Comparison of ENCODE assay signal across 9 cellular contexts in the genomic region with DNA sequence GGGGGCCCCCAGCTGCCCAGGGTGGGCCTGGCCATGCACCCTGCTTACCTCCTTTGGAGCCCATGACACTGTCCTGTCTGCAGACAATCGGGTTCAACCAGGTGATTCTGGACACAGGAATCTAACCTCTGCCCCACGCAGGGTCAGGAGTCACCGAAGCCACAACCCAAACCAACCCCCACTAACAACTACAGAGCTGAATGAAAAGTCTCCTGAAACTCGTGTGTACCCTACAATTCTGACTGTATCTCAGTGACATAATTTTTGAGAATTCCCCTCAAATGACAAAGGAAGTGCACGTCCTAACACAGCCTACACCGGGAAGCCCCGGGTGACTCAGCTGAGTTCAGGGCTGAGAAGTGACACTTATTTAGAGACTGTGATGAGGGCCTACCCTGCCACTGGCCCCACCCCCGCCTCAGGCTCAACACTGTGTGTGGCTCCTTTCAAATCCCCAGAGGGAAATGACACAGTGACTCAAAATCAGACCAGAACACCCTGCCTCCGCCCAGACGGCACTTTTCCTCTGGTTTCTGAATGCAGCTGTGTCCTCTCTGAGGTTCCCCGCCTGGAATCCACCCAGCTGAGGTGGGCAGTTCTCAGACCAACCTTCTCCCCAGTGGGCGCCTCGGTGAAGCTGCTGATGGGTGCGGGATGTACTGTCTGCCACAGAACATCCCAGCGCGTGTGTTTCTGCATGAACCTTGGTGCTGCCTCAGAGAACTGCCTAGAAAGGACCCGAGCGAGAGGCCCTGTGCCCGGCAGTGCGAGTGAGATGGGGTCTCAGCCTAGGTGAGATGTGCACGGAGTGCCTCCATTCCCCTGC. TPM values are rescaled to one million over a fixed set of nuclear protein-coding genes. Genes with fewer than 3 reads are reported as not detected.
DNase-seq lines count a peak whose midpoint lies in the region; ATAC-seq and TF ChIP-seq lines count a peak whose summit lies in the region.
"Had no signal": no experiment of that assay in that cellular context is flagged by ENCODE, and none has a peak within 500 bp of the region (broad histone marks: within the 10 kb centered on the region; RNA-seq: fewer than 3 reads in every experiment).

No MANE protein-coding gene starts in this region.

- H3F3A ChIP-seq in GM23338 (replicated peaks; ENCODE audit: low read depth) = no peaks in the 10 kb centered on the region

- no peak overlapping the region for H2AFZ ChIP-seq in GM23338

- peak; percentile 97 for DNase-seq in activated CD4-positive, alpha-beta T cell treated with anti-CD3 and anti-CD28 coated beads, Interleukin-2, amount 10 ng/mL, durations not matched to agents 24 days and 14 days
- DNase-seq in effector memory CD4-positive, alpha-beta T cell = peak; percentile 79 to 89 (median 84)
- no peak for DNase-seq in GM23338 (ENCODE audit: low spot score)
- DNase-seq in NCI-H526 treated with DMSO at 0.1 percent for 48 hours (lab: John Stamatoyannopoulos, UW) = no peak

- no peaks in the 10 kb centered on the region for H3K9me3 ChIP-seq in BLaER1 treated with 17β-estradiol and CSF1 and Interleukin-3, amounts not matched to agents 10 nM and 100 nM (replicated peaks in 1 of 11)
- H3K9me3 ChIP-seq in effector memory CD4-positive, alpha-beta T cell (ENCODE audit: control insufficient read depth, low read length) = no peaks in the 10 kb centered on the region
- H3K9me3 ChIP-seq in skeletal muscle tissue (ENCODE audit: control insufficient read depth in 3 of 3, low read length in 3 of 3) = no peaks in the 10 kb centered on the region

- H3K9ac ChIP-seq in BLaER1 treated with 17β-estradiol and CSF1 and Interleukin-3, amounts not matched to agents 10 nM and 100 nM = peak overlapping the region; percentile 44 to 72 (median 64); a peak in 21 of 22 replicates
- H3K9ac ChIP-seq in skeletal muscle tissue (ENCODE audit: low read depth in 1 of 3, low read length in 3 of 3) = peak overlapping the region; percentile 13 to 33 (median 25)

- peaks cover 73 to 97% (median 87%) of the 10 kb centered on the region in 10 experiments for H3K4me1 ChIP-seq in BLaER1 treated with 17β-estradiol and CSF1 and Interleukin-3, amounts not matched to agents 10 nM and 100 nM
- peaks cover 23% of the 10 kb centered on the region for H3K4me1 ChIP-seq in effector memory CD4-positive, alpha-beta T cell (ENCODE audit: control insufficient read depth, insufficient read depth, low read length, poor library complexity, severe bottlenecking)
- H3K4me1 ChIP-seq in skeletal muscle tissue (ENCODE audit: control insufficient read depth in 3 of 3, insufficient read depth in 3 of 3, low read length in 3 of 3) = peaks cover 12 to 31% (median 19%) of the 10 kb centered on the region in 3 donors
- no peaks in the 10 kb centered on the region for H3K4me1 ChIP-seq in GM23338 (ENCODE audit: insufficient read depth)

- intact Hi-C loops in activated CD4-positive, alpha-beta T cell treated with anti-CD3 and anti-CD28 coated beads, Interleukin-2, amount 10 ng/mL, durations not matched to agents 24 days and 14 days (cut with micrococcal nuclease) = loop anchor here (1.0 to 10.0 kb wide), 13 partner anchors 10 to 503 kb away; a partner anchor contains a TSS

- no peak for TF ChIP-seq CTCF in GM23338 (conservative IDR thresholded peaks at IDR 0.05; ENCODE audit: low read depth in 2 of 2)

- peaks cover 60% of the 10 kb centered on the region for H3K4me1 Mint-ChIP-seq in activated CD4-positive, alpha-beta T cell treated with anti-CD3 and anti-CD28 coated beads, Interleukin-2, amount 10 ng/mL, durations not matched to agents 24 days and 14 days
- no peaks in the 10 kb centered on the region; the same call in 2 of the 3 replicates for H3K4me1 Mint-ChIP-seq in GM23338

- peaks cover 59 to 82% (median 74%) of the 10 kb centered on the region in 11 experiments for H3K36me3 ChIP-seq in BLaER1 treated with 17β-estradiol and CSF1 and Interleukin-3, amounts not matched to agents 10 nM and 100 nM
- peaks cover 53% of the 10 kb centered on the region for H3K36me3 ChIP-seq in effector memory CD4-positive, alpha-beta T cell (ENCODE audit: control insufficient read depth, insufficient read depth, low read length)
- H3K36me3 ChIP-seq in skeletal muscle tissue (ENCODE audit: control insufficient read depth in 3 of 3, insufficient read depth in 3 of 3, low read length in 3 of 3) = peaks cover 44 to 56% (median 48%) of the 10 kb centered on the region in 3 donors
- peaks cover 16% of the 10 kb centered on the region for H3K36me3 ChIP-seq in GM23338 (ENCODE audit: insufficient read depth)

- peak; percentile 94 for ATAC-seq in GM19438 (IDR thresholded peaks at IDR 0.05; ENCODE audit: low read depth, unreplicated experiment)
- ATAC-seq in HG03521 (IDR thresholded peaks at IDR 0.05; ENCODE audit: unreplicated experiment) = peak; percentile 86
- ATAC-seq in GM23338 = no peak
- ATAC-seq: HCT116 had no signal

- H4K20me1 ChIP-seq in BLaER1 treated with 17β-estradiol and CSF1 and Interleukin-3, amounts not matched to agents 10 nM and 100 nM = peaks cover 80 to 100% (median 98%) of the 10 kb centered on the region in 11 experiments; a peak in 21 of 22 replicates
- peaks cover 4% of the 10 kb centered on the region for H4K20me1 ChIP-seq in GM23338 (replicated peaks; ENCODE audit: insufficient read depth)

- no peaks in the 10 kb centered on the region for H3K9me3 Mint-ChIP-seq in activated CD4-positive, alpha-beta T cell treated with anti-CD3 and anti-CD28 coated beads, Interleukin-2, amount 10 ng/mL, durations not matched to agents 24 days and 14 days
- H3K9me3 Mint-ChIP-seq in GM23338 = no peaks in the 10 kb centered on the region

- peaks cover 64% of the 10 kb centered on the region for H3K36me3 Mint-ChIP-seq in activated CD4-positive, alpha-beta T cell treated with anti-CD3 and anti-CD28 coated beads, Interleukin-2, amount 10 ng/mL, durations not matched to agents 24 days and 14 days (ENCODE audit: low read depth)
- peaks cover 48% of the 10 kb centered on the region for H3K36me3 Mint-ChIP-seq in GM23338 (ENCODE audit: low read depth)

- peak overlapping the region; percentile 83 to 95 (median 90) for H3K4me2 ChIP-seq in BLaER1 treated with 17β-estradiol and CSF1 and Interleukin-3, amounts not matched to agents 10 nM and 100 nM
- H3K4me2 ChIP-seq in GM23338 = no peak overlapping the region

- no peaks in the 10 kb centered on the region for H3K27me3 Mint-ChIP-seq in activated CD4-positive, alpha-beta T cell treated with anti-CD3 and anti-CD28 coated beads, Interleukin-2, amount 10 ng/mL, durations not matched to agents 24 days and 14 days
- H3K27me3 Mint-ChIP-seq in GM23338 (ENCODE audit: insufficient read depth, low read depth, poor library complexity) = peaks cover 4% of the 10 kb centered on the region

- H3K4me3 Mint-ChIP-seq in activated CD4-positive, alpha-beta T cell treated with anti-CD3 and anti-CD28 coated beads, Interleukin-2, amount 10 ng/mL, durations not matched to agents 24 days and 14 days = peak overlapping the region; percentile 81
- H3K4me3 Mint-ChIP-seq in GM23338 = no peak overlapping the region

- H3K9me2 ChIP-seq in GM23338 (ENCODE audit: insufficient read depth) = no peaks in the 10 kb centered on the region

- peak overlapping the region; percentile 94 for H3K27ac Mint-ChIP-seq in activated CD4-positive, alpha-beta T cell treated with anti-CD3 and anti-CD28 coated beads, Interleukin-2, amount 10 ng/mL, durations not matched to agents 24 days and 14 days
- H3K27ac Mint-ChIP-seq in GM23338 = no peak overlapping the region

- peaks cover 8% of the 10 kb centered on the region for H3K79me2 ChIP-seq in GM23338 (replicated peaks; ENCODE audit: insufficient read depth)

- peak overlapping the region; percentile 44 to 81 (median 72); a peak in 21 of 22 replicates for H3K27ac ChIP-seq in BLaER1 treated with 17β-estradiol and CSF1 and Interleukin-3, amounts not matched to agents 10 nM and 100 nM
- H3K27ac ChIP-seq in effector memory CD4-positive, alpha-beta T cell (ENCODE audit: insufficient read depth, low read length, poor library complexity, severe bottlenecking) = peak overlapping the region; percentile 89
- H3K27ac ChIP-seq in skeletal muscle tissue (ENCODE audit: low read depth, low read length) (peak overlapping the region; percentile 68), GM23338 (ENCODE audit: low read depth) (no peak overlapping the region)

- H3K4me3 ChIP-seq in BLaER1 treated with 17β-estradiol and CSF1 and Interleukin-3, amounts not matched to agents 10 nM and 100 nM = peak overlapping the region; percentile 5 to 57 (median 30); a peak in 16 of 20 replicates
- no peak overlapping the region for H3K4me3 ChIP-seq in effector memory CD4-positive, alpha-beta T cell (ENCODE audit: insufficient read depth, low read depth, low read length, poor library complexity, severe bottlenecking)
- H3K4me3 ChIP-seq in skeletal muscle tissue (ENCODE audit: low read length in 3 of 3) (no peak overlapping the region), GM23338 (no peak overlapping the region)

- H3K27me3 ChIP-seq in BLaER1 treated with 17β-estradiol and CSF1 and Interleukin-3, amounts not matched to agents 10 nM and 100 nM = no peaks in the 10 kb centered on the region
- H3K27me3 ChIP-seq in effector memory CD4-positive, alpha-beta T cell (replicated peaks; ENCODE audit: control insufficient read depth, insufficient read depth, low read length, poor library complexity, severe bottlenecking) = no peaks in the 10 kb centered on the region
- H3K27me3 ChIP-seq in skeletal muscle tissue (ENCODE audit: control insufficient read depth in 3 of 3, insufficient read depth in 3 of 3, low read length in 3 of 3) (no peaks in the 10 kb centered on the region), GM23338 (ENCODE audit: insufficient read depth) (no peaks in the 10 kb centered on the region)

TF ChIP-seq in GM23338, 12 proteins besides CTCF, POLR2A, EP300 and RAD21 (continues in another document):
- TF ChIP-seq CREB1 (CRISPR knock-in tag; IDR thresholded peaks at IDR 0.05; ENCODE audit: low read depth) = no peak
- TF ChIP-seq JUNB (IDR thresholded peaks at IDR 0.05; ENCODE audit: unreplicated experiment) = no peak
- TF ChIP-seq POLR2AphosphoS5 (IDR thresholded peaks at IDR 0.05; ENCODE audit: low read depth) = no peak
- TF ChIP-seq ZNF331 (CRISPR knock-in tag; IDR thresholded peaks at IDR 0.05; ENCODE audit: low read depth) = no peak
- no peak for TF ChIP-seq EZH2 (IDR thresholded peaks at IDR 0.05; ENCODE audit: low read depth, unreplicated experiment)
- TF ChIP-seq EZH2phosphoT487 (IDR thresholded peaks at IDR 0.05; ENCODE audit: unreplicated experiment) = no peak
- TF ChIP-seq NANOG (IDR thresholded peaks at IDR 0.05; ENCODE audit: borderline replicate concordance) = no peak

RNA-seq across cellular contexts. Expression of a gene that starts 9.9 kb away (rescaled TPM):
- 98.7 and 99.6 TPM in 2 replicates for total RNA-seq in activated CD4-positive, alpha-beta T cell treated with anti-CD3 and anti-CD28 coated beads, Interleukin-2, amount 10 ng/mL, durations not matched to agents 24 days and 14 days
- 14.6 TPM for total RNA-seq in skeletal muscle tissue
- total RNA-seq in GM23338 (2014; rRNA removed; shearing (Covaris generic)) = 60.2 and 61.4 TPM in 2 replicates
- 33.9 and 34.8 TPM in 2 replicates for polyA plus RNA-seq in GM23338 (2016; fragmentation: Nextera tagmentation; extraction: Ambion mirVana)

RNA-seq across cellular contexts. Expression of a gene that starts 46.7 kb away (rescaled TPM):
- 83.9 and 88.5 TPM in 2 replicates for total RNA-seq in activated CD4-positive, alpha-beta T cell treated with anti-CD3 and anti-CD28 coated beads, Interleukin-2, amount 10 ng/mL, durations not matched to agents 24 days and 14 days
- 7.8 TPM for total RNA-seq in skeletal muscle tissue
- 29.9 and 43.9 TPM in 2 replicates for total RNA-seq in GM23338 (2014; rRNA removed; shearing (Covaris generic))
- polyA plus RNA-seq in GM23338 (2016; fragmentation: Nextera tagmentation; extraction: Ambion mirVana) = 15.2 and 22.2 TPM in 2 replicates

Comparison
In these comparisons a context has a peak if more than half of its experiments do, and no peak if none do; other contexts are left out.
1. H3K4me3 ChIP-seq: peak in BLaER1 treated with 17β-estradiol and CSF1 and Interleukin-3, amounts not matched to agents 10 nM and 100 nM (10 of 10); none in effector memory CD4-positive, alpha-beta T cell (single experiment), skeletal muscle tissue (0 of 3) and GM23338 (single experiment).
2. DNase-seq: peak in activated CD4-positive, alpha-beta T cell treated with anti-CD3 and anti-CD28 coated beads, Interleukin-2, amount 10 ng/mL, durations not matched to agents 24 days and 14 days (single experiment) and effector memory CD4-positive, alpha-beta T cell (3 of 3); none in GM23338 (single experiment) and NCI-H526 treated with DMSO at 0.1 percent for 48 hours (single experiment).